ENCODE assay signal across 15 cellular contexts in genomic region chr6:73712536-73712935, GRCh38.
"Had no signal": no experiment of that assay in that cellular context is flagged by ENCODE, and none has a peak within 500 bp of the region (broad histone marks: within the 10 kb centered on the region; RNA-seq: fewer than 3 reads in every experiment).

No MANE protein-coding gene starts in this region.

- H3K27me3 Mint-ChIP-seq: stimulated activated naive CD8-positive, alpha-beta T cell treated with anti-CD3 and anti-CD28 coated beads, Interleukin-15, amount 100 ng/mL, for 72 hours had no signal

- H3K27ac ChIP-seq: epithelial cell of prostate had no signal

- H3K36me3 ChIP-seq: left lung, upper lobe of right lung had no signal

- H3K4me3 Mint-ChIP-seq: activated naive CD8-positive, alpha-beta T cell treated with anti-CD3 and anti-CD28 coated beads, Interleukin-2, amount 10 ng/mL, durations not matched to agents 7 days and 5 days; activated T-helper 1 cell treated with anti-CD3 and anti-CD28 coated beads, Interleukin-12 subunit alpha, Interleukin-12 subunit beta, Interleukin-2, Interleukin-4 antibody, amounts not matched to agents 30 ng/mL and 10 ng/mL and 1 ng/mL, durations not matched to agents 14 hours and 24 hours and 36 hours; effector memory CD8-positive, alpha-beta T cell; nephron; stimulated activated naive CD8-positive, alpha-beta T cell treated with anti-CD3 and anti-CD28 coated beads, Interleukin-15, amount 100 ng/mL, for 72 hours had no signal

- H3K9me3 ChIP-seq: upper lobe of right lung had no signal

- DNase-seq: activated CD4-positive, alpha-beta T cell treated with anti-CD3 and anti-CD28 coated beads, Interleukin-2, amount 50 U/mL, for 1 hour; activated naive CD8-positive, alpha-beta T cell treated with anti-CD3 and anti-CD28 coated beads, Interleukin-2, amount 10 ng/mL, durations not matched to agents 7 days and 5 days; cerebellar nuclear complex; dermis blood vessel endothelial cell; effector memory CD8-positive, alpha-beta T cell; hippocampal formation; kidney; left lung; stimulated activated CD4-positive, alpha-beta T cell treated with anti-CD3 and anti-CD28 coated beads, Interleukin-1b, Interleukin-23, amount 100 ng/mL, for 48 hours; stimulated activated naive CD8-positive, alpha-beta T cell treated with anti-CD3 and anti-CD28 coated beads, Interleukin-15, amount 100 ng/mL, for 72 hours; upper lobe of right lung had no signal

- FAIRE-seq: kidney had no signal

- H3K4me3 ChIP-seq: left lung, upper lobe of right lung had no signal

- H3K9me3 Mint-ChIP-seq: activated naive CD8-positive, alpha-beta T cell treated with anti-CD3 and anti-CD28 coated beads, Interleukin-2, amount 10 ng/mL, durations not matched to agents 7 days and 5 days; activated T-helper 1 cell treated with anti-CD3 and anti-CD28 coated beads, Interleukin-12 subunit alpha, Interleukin-12 subunit beta, Interleukin-2, Interleukin-4 antibody, amounts not matched to agents 30 ng/mL and 10 ng/mL and 1 ng/mL, durations not matched to agents 14 hours and 24 hours and 36 hours; effector memory CD8-positive, alpha-beta T cell; nephron; stimulated activated naive CD8-positive, alpha-beta T cell treated with anti-CD3 and anti-CD28 coated beads, Interleukin-15, amount 100 ng/mL, for 72 hours had no signal

- ATAC-seq: activated CD4-positive, CD25-positive, alpha-beta regulatory T cell treated with anti-CD3 and anti-CD28 coated beads, Interleukin-2, amount 50 U/mL, for 24 hours; effector memory CD8-positive, alpha-beta T cell; left lung; stimulated activated naive CD8-positive, alpha-beta T cell treated with anti-CD3 and anti-CD28 coated beads, Interleukin-15, amount 100 ng/mL, for 72 hours; upper lobe of right lung had no signal

- H3K27me3 ChIP-seq: left lung, upper lobe of right lung had no signal

- H3K27ac Mint-ChIP-seq: activated naive CD8-positive, alpha-beta T cell treated with anti-CD3 and anti-CD28 coated beads, Interleukin-2, amount 10 ng/mL, durations not matched to agents 7 days and 5 days; activated T-helper 1 cell treated with anti-CD3 and anti-CD28 coated beads, Interleukin-12 subunit alpha, Interleukin-12 subunit beta, Interleukin-2, Interleukin-4 antibody, amounts not matched to agents 30 ng/mL and 10 ng/mL and 1 ng/mL, durations not matched to agents 14 hours and 24 hours and 36 hours; effector memory CD8-positive, alpha-beta T cell; nephron; stimulated activated naive CD8-positive, alpha-beta T cell treated with anti-CD3 and anti-CD28 coated beads, Interleukin-15, amount 100 ng/mL, for 72 hours had no signal
